In the genomic region with DNA sequence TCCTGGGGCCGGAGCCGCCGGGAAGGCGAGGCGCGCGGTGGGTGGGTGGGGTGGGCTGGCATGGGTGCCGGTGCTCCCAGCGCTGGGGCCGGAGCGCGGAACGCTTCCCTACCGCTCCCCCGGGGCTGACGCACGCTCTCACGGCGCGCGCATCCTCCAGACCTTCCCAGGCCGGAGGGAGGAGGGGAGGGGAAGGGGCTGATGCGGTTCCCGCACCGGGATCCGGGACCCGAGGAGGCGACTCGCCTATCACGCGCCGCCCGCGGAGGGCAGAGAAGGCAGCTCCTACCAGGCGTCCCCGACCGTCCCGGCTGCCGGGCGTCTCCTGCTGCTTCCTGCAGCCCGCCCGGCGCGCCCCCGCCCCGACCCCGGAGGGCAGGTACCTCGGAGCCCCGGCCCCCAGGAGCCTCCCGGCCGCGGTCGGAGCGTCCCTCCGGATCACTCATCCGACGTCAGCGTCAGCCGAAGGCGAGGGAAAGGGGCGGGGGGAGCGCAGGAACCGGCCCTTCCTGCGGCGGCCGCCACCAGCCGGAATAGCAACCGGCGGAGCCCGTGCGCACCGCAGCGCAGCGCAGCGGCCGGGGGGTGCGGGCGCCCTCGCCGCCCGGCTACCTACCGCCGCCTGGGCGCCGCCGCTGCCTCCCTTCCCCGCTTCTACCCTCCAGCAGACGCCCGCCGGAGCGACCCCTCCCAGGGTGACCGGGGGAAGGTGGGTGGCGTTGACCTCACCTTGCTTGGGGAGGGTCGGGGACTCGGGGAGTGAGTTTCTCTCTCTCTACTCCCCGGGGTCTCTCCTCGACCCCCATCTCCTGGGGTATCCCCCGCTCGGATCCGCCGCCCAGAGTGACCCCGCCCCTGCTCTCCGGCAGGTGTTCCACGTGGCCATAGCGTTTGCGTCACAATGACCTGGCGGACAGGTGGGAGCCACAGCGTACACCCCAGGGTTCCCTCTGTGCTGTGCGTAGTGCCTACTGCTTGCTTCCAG, we compare ENCODE assay signal across 1 cellular context.
A peak's percentile ranks its signal among the peaks of the same experiment; 100 is the strongest.
TF ChIP-seq lines count a peak whose summit lies in the region.

A gene (minus strand): TSS at position 457 of the 985 bp plus-strand sequence. CDS start 26,241 bp downstream, outside the sequence.

TF ChIP-seq in K562, 482 proteins besides CTCF, POLR2A, EP300 and RAD21 (continued from another document and continues in another):
- TF ChIP-seq NONO (IDR thresholded peaks at IDR 0.05; ENCODE audit: low read depth in 2 of 2, low read length in 1 of 2) (peak; percentile 43 to 65; a peak in 2 of 4 replicates), TEAD1 (CRISPR knock-in tag; IDR thresholded peaks at IDR 0.05) (no peak), SNRNP70 (optimal IDR thresholded peaks at IDR 0.05; ENCODE audit: low read depth, low read length) (no peak), ARNT (IDR thresholded peaks at IDR 0.05) (no peak), HDAC8 (tag; IDR thresholded peaks at IDR 0.05) (no peak), HSF4 (CRISPR knock-in tag; IDR thresholded peaks at IDR 0.05; ENCODE audit: borderline replicate concordance) (no peak), ZNF766 (CRISPR knock-in tag; conservative IDR thresholded peaks at IDR 0.05) (no peak), KLF1 (tag; IDR thresholded peaks at IDR 0.05) (no peak), EWSR1 (IDR thresholded peaks at IDR 0.05; ENCODE audit: borderline replicate concordance, low read depth, partially characterized antibody) (no peak), CC2D1A (IDR thresholded peaks at IDR 0.05) (no peak), TBL1XR1 (IDR thresholded peaks at IDR 0.05; ENCODE audit: low read length in 2 of 2) (0 out of 4 replicates have a peak, but pooled peaks of 1 of the 2 experiments have one; percentile 6), FOSL1 (tag; conservative IDR thresholded peaks at IDR 0.05) (no peak), ZNF436 (CRISPR knock-in tag; IDR thresholded peaks at IDR 0.05) (no peak), KHSRP (IDR thresholded peaks at IDR 0.05) (no peak), ZKSCAN1 (IDR thresholded peaks at IDR 0.05; ENCODE audit: low read depth, low read length) (no peak), ZNF785 (CRISPR knock-in tag; IDR thresholded peaks at IDR 0.05) (no peak), NCOR1 (IDR thresholded peaks at IDR 0.05) (no peak), MAZ (CRISPR knock-in tag; conservative IDR thresholded peaks at IDR 0.05 in 1 of 2, IDR thresholded peaks at IDR 0.05 in 1 of 2) (peak; percentile 80 to 83)
- TF ChIP-seq, protein P1, sequence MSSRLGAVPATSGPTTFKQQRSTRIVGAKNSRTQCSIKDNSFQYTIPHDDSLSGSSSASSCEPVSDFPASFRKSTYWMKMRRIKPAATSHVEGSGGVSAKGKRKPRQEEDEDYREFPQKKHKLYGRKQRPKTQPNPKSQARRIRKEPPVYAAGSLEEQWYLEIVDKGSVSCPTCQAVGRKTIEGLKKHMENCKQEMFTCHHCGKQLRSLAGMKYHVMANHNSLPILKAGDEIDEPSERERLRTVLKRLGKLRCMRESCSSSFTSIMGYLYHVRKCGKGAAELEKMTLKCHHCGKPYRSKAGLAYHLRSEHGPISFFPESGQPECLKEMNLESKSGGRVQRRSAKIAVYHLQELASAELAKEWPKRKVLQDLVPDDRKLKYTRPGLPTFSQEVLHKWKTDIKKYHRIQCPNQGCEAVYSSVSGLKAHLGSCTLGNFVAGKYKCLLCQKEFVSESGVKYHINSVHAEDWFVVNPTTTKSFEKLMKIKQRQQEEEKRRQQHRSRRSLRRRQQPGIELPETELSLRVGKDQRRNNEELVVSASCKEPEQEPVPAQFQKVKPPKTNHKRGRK (tag; IDR thresholded peaks at IDR 0.05) = no peak
- TF ChIP-seq, protein P2, sequence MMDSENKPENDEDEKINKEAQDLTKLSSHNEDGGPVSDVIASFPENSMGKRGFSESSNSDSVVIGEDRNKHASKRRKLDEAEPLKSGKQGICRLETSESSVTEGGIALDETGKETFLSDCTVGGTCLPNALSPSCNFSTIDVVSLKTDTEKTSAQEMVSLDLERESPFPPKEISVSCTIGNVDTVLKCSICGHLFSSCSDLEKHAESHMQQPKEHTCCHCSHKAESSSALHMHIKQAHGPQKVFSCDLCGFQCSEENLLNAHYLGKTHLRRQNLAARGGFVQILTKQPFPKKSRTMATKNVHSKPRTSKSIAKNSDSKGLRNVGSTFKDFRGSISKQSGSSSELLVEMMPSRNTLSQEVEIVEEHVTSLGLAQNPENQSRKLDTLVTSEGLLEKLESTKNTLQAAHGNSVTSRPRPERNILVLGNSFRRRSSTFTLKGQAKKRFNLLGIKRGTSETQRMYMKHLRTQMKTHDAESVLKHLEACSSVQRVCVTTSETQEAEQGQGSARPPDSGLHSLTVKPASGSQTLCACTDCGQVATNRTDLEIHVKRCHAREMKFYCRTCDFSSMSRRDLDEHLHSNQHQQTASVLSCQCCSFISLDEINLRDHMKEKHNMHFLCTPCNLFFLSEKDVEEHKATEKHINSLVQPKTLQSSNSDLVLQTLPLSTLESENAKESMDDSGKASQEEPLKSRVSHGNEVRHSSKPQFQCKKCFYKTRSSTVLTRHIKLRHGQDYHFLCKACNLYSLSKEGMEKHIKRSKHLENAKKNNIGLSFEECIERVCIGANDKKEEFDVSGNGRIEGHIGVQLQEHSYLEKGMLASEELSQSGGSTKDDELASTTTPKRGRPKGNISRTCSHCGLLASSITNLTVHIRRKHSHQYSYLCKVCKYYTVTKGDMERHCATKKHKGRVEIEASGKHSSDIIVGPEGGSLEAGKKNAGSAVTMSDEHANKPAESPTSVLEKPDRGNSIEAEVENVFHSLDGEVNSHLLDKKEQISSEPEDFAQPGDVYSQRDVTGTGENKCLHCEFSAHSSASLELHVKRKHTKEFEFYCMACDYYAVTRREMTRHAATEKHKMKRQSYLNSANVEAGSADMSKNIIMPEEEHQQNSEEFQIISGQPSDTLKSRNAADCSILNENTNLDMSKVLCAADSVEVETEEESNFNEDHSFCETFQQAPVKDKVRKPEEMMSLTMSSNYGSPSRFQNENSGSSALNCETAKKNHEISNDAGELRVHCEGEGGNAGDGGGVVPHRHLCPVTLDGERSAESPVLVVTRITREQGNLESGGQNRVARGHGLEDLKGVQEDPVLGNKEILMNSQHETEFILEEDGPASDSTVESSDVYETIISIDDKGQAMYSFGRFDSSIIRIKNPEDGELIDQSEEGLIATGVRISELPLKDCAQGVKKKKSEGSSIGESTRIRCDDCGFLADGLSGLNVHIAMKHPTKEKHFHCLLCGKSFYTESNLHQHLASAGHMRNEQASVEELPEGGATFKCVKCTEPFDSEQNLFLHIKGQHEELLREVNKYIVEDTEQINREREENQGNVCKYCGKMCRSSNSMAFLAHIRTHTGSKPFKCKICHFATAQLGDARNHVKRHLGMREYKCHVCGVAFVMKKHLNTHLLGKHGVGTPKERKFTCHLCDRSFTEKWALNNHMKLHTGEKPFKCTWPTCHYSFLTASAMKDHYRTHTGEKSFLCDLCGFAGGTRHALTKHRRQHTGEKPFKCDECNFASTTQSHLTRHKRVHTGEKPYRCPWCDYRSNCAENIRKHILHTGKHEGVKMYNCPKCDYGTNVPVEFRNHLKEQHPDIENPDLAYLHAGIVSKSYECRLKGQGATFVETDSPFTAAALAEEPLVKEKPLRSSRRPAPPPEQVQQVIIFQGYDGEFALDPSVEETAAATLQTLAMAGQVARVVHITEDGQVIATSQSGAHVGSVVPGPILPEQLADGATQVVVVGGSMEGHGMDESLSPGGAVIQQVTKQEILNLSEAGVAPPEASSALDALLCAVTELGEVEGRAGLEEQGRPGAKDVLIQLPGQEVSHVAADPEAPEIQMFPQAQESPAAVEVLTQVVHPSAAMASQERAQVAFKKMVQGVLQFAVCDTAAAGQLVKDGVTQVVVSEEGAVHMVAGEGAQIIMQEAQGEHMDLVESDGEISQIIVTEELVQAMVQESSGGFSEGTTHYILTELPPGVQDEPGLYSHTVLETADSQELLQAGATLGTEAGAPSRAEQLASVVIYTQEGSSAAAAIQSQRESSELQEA (IDR thresholded peaks at IDR 0.05; ENCODE audit: low read depth) = no peak
- TF ChIP-seq, protein P3, sequence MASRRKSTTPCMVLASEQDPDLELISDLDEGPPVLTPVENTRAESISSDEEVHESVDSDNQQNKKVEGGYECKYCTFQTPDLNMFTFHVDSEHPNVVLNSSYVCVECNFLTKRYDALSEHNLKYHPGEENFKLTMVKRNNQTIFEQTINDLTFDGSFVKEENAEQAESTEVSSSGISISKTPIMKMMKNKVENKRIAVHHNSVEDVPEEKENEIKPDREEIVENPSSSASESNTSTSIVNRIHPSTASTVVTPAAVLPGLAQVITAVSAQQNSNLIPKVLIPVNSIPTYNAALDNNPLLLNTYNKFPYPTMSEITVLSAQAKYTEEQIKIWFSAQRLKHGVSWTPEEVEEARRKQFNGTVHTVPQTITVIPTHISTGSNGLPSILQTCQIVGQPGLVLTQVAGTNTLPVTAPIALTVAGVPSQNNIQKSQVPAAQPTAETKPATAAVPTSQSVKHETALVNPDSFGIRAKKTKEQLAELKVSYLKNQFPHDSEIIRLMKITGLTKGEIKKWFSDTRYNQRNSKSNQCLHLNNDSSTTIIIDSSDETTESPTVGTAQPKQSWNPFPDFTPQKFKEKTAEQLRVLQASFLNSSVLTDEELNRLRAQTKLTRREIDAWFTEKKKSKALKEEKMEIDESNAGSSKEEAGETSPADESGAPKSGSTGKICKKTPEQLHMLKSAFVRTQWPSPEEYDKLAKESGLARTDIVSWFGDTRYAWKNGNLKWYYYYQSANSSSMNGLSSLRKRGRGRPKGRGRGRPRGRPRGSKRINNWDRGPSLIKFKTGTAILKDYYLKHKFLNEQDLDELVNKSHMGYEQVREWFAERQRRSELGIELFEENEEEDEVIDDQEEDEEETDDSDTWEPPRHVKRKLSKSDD (conservative IDR thresholded peaks at IDR 0.05; ENCODE audit: low read length) = 0 out of 2 replicates have a peak, but pooled peaks have one; percentile 51
- TF ChIP-seq, protein P4, sequence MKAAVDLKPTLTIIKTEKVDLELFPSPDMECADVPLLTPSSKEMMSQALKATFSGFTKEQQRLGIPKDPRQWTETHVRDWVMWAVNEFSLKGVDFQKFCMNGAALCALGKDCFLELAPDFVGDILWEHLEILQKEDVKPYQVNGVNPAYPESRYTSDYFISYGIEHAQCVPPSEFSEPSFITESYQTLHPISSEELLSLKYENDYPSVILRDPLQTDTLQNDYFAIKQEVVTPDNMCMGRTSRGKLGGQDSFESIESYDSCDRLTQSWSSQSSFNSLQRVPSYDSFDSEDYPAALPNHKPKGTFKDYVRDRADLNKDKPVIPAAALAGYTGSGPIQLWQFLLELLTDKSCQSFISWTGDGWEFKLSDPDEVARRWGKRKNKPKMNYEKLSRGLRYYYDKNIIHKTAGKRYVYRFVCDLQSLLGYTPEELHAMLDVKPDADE (conservative IDR thresholded peaks at IDR 0.05; ENCODE audit: control insufficient read depth, low read depth, low read length) = no peak; the same call in 1 of the 2 replicates
- TF ChIP-seq, protein P5, sequence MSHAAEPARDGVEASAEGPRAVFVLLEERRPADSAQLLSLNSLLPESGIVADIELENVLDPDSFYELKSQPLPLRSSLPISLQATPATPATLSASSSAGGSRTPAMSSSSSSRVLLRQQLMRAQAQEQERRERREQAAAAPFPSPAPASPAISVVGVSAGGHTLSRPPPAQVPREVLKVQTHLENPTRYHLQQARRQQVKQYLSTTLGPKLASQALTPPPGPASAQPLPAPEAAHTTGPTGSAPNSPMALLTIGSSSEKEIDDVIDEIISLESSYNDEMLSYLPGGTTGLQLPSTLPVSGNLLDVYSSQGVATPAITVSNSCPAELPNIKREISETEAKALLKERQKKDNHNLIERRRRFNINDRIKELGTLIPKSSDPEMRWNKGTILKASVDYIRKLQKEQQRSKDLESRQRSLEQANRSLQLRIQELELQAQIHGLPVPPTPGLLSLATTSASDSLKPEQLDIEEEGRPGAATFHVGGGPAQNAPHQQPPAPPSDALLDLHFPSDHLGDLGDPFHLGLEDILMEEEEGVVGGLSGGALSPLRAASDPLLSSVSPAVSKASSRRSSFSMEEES (CRISPR knock-in tag; IDR thresholded peaks at IDR 0.05) = no peak
- TF ChIP-seq, protein P6, sequence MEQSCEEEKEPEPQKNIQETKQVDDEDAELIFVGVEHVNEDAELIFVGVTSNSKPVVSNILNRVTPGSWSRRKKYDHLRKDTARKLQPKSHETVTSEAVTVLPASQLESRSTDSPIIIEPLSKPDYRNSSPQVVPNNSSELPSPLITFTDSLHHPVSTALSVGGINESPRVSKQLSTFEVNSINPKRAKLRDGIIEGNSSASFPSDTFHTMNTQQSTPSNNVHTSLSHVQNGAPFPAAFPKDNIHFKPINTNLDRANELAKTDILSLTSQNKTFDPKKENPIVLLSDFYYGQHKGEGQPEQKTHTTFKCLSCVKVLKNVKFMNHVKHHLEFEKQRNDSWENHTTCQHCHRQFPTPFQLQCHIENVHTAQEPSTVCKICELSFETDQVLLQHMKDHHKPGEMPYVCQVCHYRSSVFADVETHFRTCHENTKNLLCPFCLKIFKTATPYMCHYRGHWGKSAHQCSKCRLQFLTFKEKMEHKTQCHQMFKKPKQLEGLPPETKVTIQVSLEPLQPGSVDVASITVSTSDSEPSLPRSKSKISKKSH (CRISPR knock-in tag; IDR thresholded peaks at IDR 0.05) = no peak
- TF ChIP-seq, protein P7, sequence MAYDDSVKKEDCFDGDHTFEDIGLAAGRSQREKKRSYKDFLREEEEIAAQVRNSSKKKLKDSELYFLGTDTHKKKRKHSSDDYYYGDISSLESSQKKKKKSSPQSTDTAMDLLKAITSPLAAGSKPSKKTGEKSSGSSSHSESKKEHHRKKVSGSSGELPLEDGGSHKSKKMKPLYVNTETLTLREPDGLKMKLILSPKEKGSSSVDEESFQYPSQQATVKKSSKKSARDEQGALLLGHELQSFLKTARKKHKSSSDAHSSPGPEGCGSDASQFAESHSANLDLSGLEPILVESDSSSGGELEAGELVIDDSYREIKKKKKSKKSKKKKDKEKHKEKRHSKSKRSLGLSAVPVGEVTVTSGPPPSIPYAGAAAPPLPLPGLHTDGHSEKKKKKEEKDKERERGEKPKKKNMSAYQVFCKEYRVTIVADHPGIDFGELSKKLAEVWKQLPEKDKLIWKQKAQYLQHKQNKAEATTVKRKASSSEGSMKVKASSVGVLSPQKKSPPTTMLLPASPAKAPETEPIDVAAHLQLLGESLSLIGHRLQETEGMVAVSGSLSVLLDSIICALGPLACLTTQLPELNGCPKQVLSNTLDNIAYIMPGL (CRISPR knock-in tag; IDR thresholded peaks at IDR 0.05) = no peak
- TF ChIP-seq, protein P8, sequence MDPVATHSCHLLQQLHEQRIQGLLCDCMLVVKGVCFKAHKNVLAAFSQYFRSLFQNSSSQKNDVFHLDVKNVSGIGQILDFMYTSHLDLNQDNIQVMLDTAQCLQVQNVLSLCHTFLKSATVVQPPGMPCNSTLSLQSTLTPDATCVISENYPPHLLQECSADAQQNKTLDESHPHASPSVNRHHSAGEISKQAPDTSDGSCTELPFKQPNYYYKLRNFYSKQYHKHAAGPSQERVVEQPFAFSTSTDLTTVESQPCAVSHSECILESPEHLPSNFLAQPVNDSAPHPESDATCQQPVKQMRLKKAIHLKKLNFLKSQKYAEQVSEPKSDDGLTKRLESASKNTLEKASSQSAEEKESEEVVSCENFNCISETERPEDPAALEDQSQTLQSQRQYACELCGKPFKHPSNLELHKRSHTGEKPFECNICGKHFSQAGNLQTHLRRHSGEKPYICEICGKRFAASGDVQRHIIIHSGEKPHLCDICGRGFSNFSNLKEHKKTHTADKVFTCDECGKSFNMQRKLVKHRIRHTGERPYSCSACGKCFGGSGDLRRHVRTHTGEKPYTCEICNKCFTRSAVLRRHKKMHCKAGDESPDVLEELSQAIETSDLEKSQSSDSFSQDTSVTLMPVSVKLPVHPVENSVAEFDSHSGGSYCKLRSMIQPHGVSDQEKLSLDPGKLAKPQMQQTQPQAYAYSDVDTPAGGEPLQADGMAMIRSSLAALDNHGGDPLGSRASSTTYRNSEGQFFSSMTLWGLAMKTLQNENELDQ (CRISPR knock-in tag; IDR thresholded peaks at IDR 0.05; ENCODE audit: borderline replicate concordance) = no peak
- TF ChIP-seq, protein P9, sequence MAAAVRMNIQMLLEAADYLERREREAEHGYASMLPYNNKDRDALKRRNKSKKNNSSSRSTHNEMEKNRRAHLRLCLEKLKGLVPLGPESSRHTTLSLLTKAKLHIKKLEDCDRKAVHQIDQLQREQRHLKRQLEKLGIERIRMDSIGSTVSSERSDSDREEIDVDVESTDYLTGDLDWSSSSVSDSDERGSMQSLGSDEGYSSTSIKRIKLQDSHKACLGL (CRISPR knock-in tag; IDR thresholded peaks at IDR 0.05; ENCODE audit: borderline replicate concordance, poor library complexity, severe bottlenecking) = no peak
